Comparison of ENCODE assay signal across 26 cellular contexts in the genomic region with DNA sequence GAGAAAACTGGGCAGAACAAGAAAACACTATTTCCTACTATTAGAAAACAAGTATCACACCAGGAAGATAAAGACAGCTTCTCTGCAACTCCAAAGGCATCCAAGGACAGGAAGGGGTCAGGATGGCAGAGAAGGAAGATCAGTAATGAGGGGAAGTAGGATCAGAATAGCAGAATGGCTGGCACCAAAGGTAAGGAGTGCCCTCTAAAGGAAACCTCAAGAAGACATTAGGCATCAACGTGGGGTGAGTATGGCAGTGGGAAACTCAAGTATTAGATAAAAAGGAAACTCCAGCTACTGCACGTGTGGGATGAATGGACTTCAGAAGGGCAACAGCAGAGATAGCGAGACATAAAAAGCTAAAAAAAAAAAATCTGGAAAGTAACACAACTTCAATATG. TPM values are rescaled to one million over a fixed set of nuclear protein-coding genes. Genes with fewer than 3 reads are reported as not detected.
DNase-seq lines count a peak whose midpoint lies in the region; TF ChIP-seq lines count a peak whose summit lies in the region.
"Had no signal": no experiment of that assay in that cellular context is flagged by ENCODE, and none has a peak within 500 bp of the region (broad histone marks: within the 10 kb centered on the region; RNA-seq: fewer than 3 reads in every experiment).

No MANE protein-coding gene starts in this region.

- H3K4me3 Mint-ChIP-seq in glutamatergic neuron (ENCODE audit: unreplicated experiment): no peak overlapping the region
- H3K4me3 Mint-ChIP-seq in CD4-positive, alpha-beta memory T cell: no peak overlapping the region
- H3K4me3 Mint-ChIP-seq: activated CD8-positive, alpha-beta memory T cell treated with anti-CD3 and anti-CD28 coated beads, Interleukin-2, amount 10 ng/mL, durations not matched to agents 7 days and 5 days; activated naive CD8-positive, alpha-beta T cell; central memory CD8-positive, alpha-beta T cell; memory B cell; T-helper 2 cell treated with Interferon-gamma antibody and Interleukin-4, amounts not matched to agents 5 μg/mL and 100 μg/mL, for 36 hours had no signal

- H3K4me3 ChIP-seq in A673 (ENCODE audit: low read depth, low read length, poor library complexity, severe bottlenecking): no peak overlapping the region
- no peak overlapping the region for H3K4me3 ChIP-seq in CD4-positive, alpha-beta memory T cell (ENCODE audit: low read length in 2 of 2)
- H3K4me3 ChIP-seq: BLaER1, heart left ventricle, upper lobe of right lung had no signal

- intact Hi-C loops in A673 (cut with micrococcal nuclease; ENCODE audit: unreplicated experiment): no loop called here
- intact Hi-C loops in CD4-positive, alpha-beta memory T cell (cut with micrococcal nuclease): no loop called here

- H3K36me3 ChIP-seq in A673 (ENCODE audit: insufficient read depth, low read length, poor library complexity, severe bottlenecking): no peaks in the 10 kb centered on the region
- no peaks in the 10 kb centered on the region for H3K36me3 ChIP-seq in CD4-positive, alpha-beta memory T cell (ENCODE audit: insufficient read depth, low read length)
- H3K36me3 ChIP-seq: upper lobe of right lung had no signal

- no peaks in the 10 kb centered on the region for H3K27me3 Mint-ChIP-seq in glutamatergic neuron (ENCODE audit: unreplicated experiment)
- H3K27me3 Mint-ChIP-seq in CD4-positive, alpha-beta memory T cell: no peaks in the 10 kb centered on the region
- H3K27me3 Mint-ChIP-seq: activated CD8-positive, alpha-beta memory T cell treated with anti-CD3 and anti-CD28 coated beads, Interleukin-2, amount 10 ng/mL, durations not matched to agents 7 days and 5 days; activated naive CD8-positive, alpha-beta T cell; central memory CD8-positive, alpha-beta T cell; memory B cell had no signal

- no peaks in the 10 kb centered on the region for H3K36me3 Mint-ChIP-seq in glutamatergic neuron (ENCODE audit: unreplicated experiment)
- H3K36me3 Mint-ChIP-seq in CD4-positive, alpha-beta memory T cell: peaks cover 0 to 8% of the 10 kb centered on the region in 2 donors
- H3K36me3 Mint-ChIP-seq: activated naive CD8-positive, alpha-beta T cell had no signal

- H3K9me3 ChIP-seq in A673 (ENCODE audit: low read depth, low read length, poor library complexity, severe bottlenecking): no peaks in the 10 kb centered on the region
- H3K9me3 ChIP-seq in CD4-positive, alpha-beta memory T cell (ENCODE audit: control insufficient read depth in 1 of 2, low read length in 2 of 2): no peaks in the 10 kb centered on the region
- H3K9me3 ChIP-seq: BLaER1, heart left ventricle, upper lobe of right lung had no signal

- in situ Hi-C loops in SK-MEL-5 (cut with HindIII; ENCODE audit: low pct_unique_long_range_greater_than_20kb, low sequenced_read_pairs): no loop called here

- no TSS peak for BruUV-seq in A673 (replicated peaks; lab: Mats Ljungman, UMichigan)

- no peak for DNase-seq in A673 (ENCODE audit: low spot score)
- no peak for DNase-seq in GM10266 (ENCODE audit: extremely low spot score)
- DNase-seq in SK-MEL-5 (ENCODE audit: low read depth, low spot score): peak; percentile 35
- DNase-seq in epithelial cell of prostate (ENCODE audit: low read depth, low spot score): no peak
- DNase-seq in NOMO-1 (lab: John Stamatoyannopoulos, UW; ENCODE audit: unreplicated experiment in 2 of 2): no peak
- DNase-seq in glutamatergic neuron: no peak
- DNase-seq in stimulated activated CD4-positive, alpha-beta T cell treated with anti-CD3 and anti-CD28 coated beads, Interleukin-4, amount 100 ng/mL, for 1 hour: no peak
- DNase-seq in CD4-positive, alpha-beta memory T cell: no peak
- DNase-seq: ACHN; activated CD4-positive, alpha-beta T cell treated with anti-CD3 and anti-CD28 coated beads, Interleukin-2, amount 50 U/mL, for 1 hour; activated CD8-positive, alpha-beta memory T cell treated with anti-CD3 and anti-CD28 coated beads, Interleukin-2, amount 10 ng/mL, durations not matched to agents 7 days and 5 days; aorta; H7; heart left ventricle; Kasumi-1; NCI-H1694 treated with DMSO at 0.1 percent for 48 hours; NCI-H2171 treated with DMSO at 0.1 percent for 48 hours; NCI-H524 treated with DMSO at 0.1 percent for 48 hours; upper lobe of right lung had no signal

- H3K27ac Mint-ChIP-seq in glutamatergic neuron (ENCODE audit: unreplicated experiment): no peak overlapping the region
- peak overlapping the region in 3 of 7 donors; percentile 15 to 28 (median 19) for H3K27ac Mint-ChIP-seq in CD4-positive, alpha-beta memory T cell
- H3K27ac Mint-ChIP-seq: activated naive CD8-positive, alpha-beta T cell; activated T-helper 2 cell treated with anti-CD3 and anti-CD28 coated beads, Interferon-gamma antibody, Interleukin-2, Interleukin-4, amounts not matched to agents 10 μg/mL and 5 μg/mL and 100 μg/mL, durations not matched to agents 14 hours and 24 hours and 36 hours; memory B cell; T-helper 2 cell treated with Interferon-gamma antibody and Interleukin-4, amounts not matched to agents 5 μg/mL and 100 μg/mL, for 36 hours had no signal

- H3K27ac ChIP-seq in A673 (ENCODE audit: low read depth, low read length, poor library complexity, severe bottlenecking): no peak overlapping the region
- peak overlapping the region; percentile 91 for H3K27ac ChIP-seq in epithelial cell of prostate
- H3K27ac ChIP-seq in CD4-positive, alpha-beta memory T cell (ENCODE audit: low read depth, low read length): no peak overlapping the region
- H3K27ac ChIP-seq: BLaER1, heart left ventricle, upper lobe of right lung, VCaP had no signal

- no peaks in the 10 kb centered on the region for H3K4me1 Mint-ChIP-seq in glutamatergic neuron (ENCODE audit: low read depth, unreplicated experiment)
- H3K4me1 Mint-ChIP-seq in CD4-positive, alpha-beta memory T cell: peaks cover 32 to 65% (median 48%) of the 10 kb centered on the region in 4 donors

- 0 out of 2 replicates have a peak, but pooled peaks have one; percentile 18 for TF ChIP-seq CTCF in A673 (conservative IDR thresholded peaks at IDR 0.05; ENCODE audit: low read depth, low read length)
- TF ChIP-seq CTCF in GM10266 (IDR thresholded peaks at IDR 0.05; ENCODE audit: control insufficient read depth, insufficient read depth, low read depth, missing control alignments): peak; percentile 2
- no peak for TF ChIP-seq CTCF in glutamatergic neuron (IDR thresholded peaks at IDR 0.05; ENCODE audit: partially characterized antibody, unreplicated experiment)

- CTCF ChIA-PET in A673 (lab: Charles Lee): no interaction called here
- CTCF ChIA-PET in CD4-positive, alpha-beta memory T cell (lab: Charles Lee; ENCODE audit: partially characterized antibody): interaction anchor here (1.6 kb wide), 1 partner anchor 9 kb away, joined by 4 read pairs; no protein-coding TSS in a partner anchor

- H3K9me3 Mint-ChIP-seq in glutamatergic neuron (ENCODE audit: unreplicated experiment): no peaks in the 10 kb centered on the region
- peaks cover 0 to 2% (median 0%) of the 10 kb centered on the region in 8 donors for H3K9me3 Mint-ChIP-seq in CD4-positive, alpha-beta memory T cell
- H3K9me3 Mint-ChIP-seq: activated T-helper 2 cell treated with anti-CD3 and anti-CD28 coated beads, Interferon-gamma antibody, Interleukin-2, Interleukin-4, amounts not matched to agents 10 μg/mL and 5 μg/mL and 100 μg/mL, durations not matched to agents 14 hours and 24 hours and 36 hours; central memory CD8-positive, alpha-beta T cell; memory B cell; T-helper 2 cell treated with Interferon-gamma antibody and Interleukin-4, amounts not matched to agents 5 μg/mL and 100 μg/mL, for 36 hours had no signal

- POLR2A ChIA-PET in A673 (lab: Charles Lee; ENCODE audit: low non-redundant PET): no interaction called here
- POLR2A ChIA-PET in CD4-positive, alpha-beta memory T cell (lab: Charles Lee; ENCODE audit: partially characterized antibody): no interaction called here

- H3K4me1 ChIP-seq in A673 (ENCODE audit: insufficient read depth, low read length, poor library complexity, severe bottlenecking): peaks cover 8% of the 10 kb centered on the region
- peaks cover 17% of the 10 kb centered on the region for H3K4me1 ChIP-seq in CD4-positive, alpha-beta memory T cell (ENCODE audit: insufficient read depth, low read length)
- H3K4me1 ChIP-seq: upper lobe of right lung had no signal

- H3K27me3 ChIP-seq in A673 (replicated peaks; ENCODE audit: insufficient read depth, low read depth, low read length, poor library complexity): no peaks in the 10 kb centered on the region
- no peaks in the 10 kb centered on the region for H3K27me3 ChIP-seq in CD4-positive, alpha-beta memory T cell (ENCODE audit: insufficient read depth, low read length)
- H3K27me3 ChIP-seq: BLaER1, heart left ventricle, upper lobe of right lung had no signal

RNA-seq across cellular contexts. Expression of gene HDLBP, which starts 25.9 kb away (rescaled TPM):
- total RNA-seq in A673 (2021): 510 and 581 TPM in 2 replicates
- 582 and 592 TPM in 2 replicates for total RNA-seq in SK-MEL-5 (2014; rRNA removed; shearing (Covaris generic))
- polyA plus RNA-seq in SK-MEL-5 (2015; cell fraction: cytosol; rRNA removed): 467 and 555 TPM in 2 replicates
- 293 and 332 TPM in 2 replicates for polyA plus RNA-seq in SK-MEL-5 (2015; cell fraction: nucleus; rRNA removed)
- total RNA-seq in glutamatergic neuron (ENCODE audit: unreplicated experiment): 216 TPM
- 100 to 1,000 TPM; 166 to 183 TPM for total RNA-seq in CD4-positive, alpha-beta memory T cell
- 10 to 100 TPM; 24.7 to 82.3 TPM for polyA plus RNA-seq in CD4-positive, alpha-beta memory T cell

RNA-seq across cellular contexts. Expression of gene SEPTIN2, which starts 26.1 kb away (rescaled TPM):
- total RNA-seq in A673 (2021) (342 and 360 TPM in 2 replicates), glutamatergic neuron (ENCODE audit: unreplicated experiment) (302 TPM)
- total RNA-seq in SK-MEL-5 (2014; rRNA removed; shearing (Covaris generic)): 261 and 268 TPM in 2 replicates
- polyA plus RNA-seq in SK-MEL-5 (2015; cell fraction: cytosol; rRNA removed): 227 and 278 TPM in 2 replicates
- polyA plus RNA-seq in SK-MEL-5 (2015; cell fraction: nucleus; rRNA removed): 361 and 393 TPM in 2 replicates
- 100 to 1,000 TPM; 332 to 362 TPM for total RNA-seq in CD4-positive, alpha-beta memory T cell
- 100 to 1,000 TPM; 187 to 249 TPM for polyA plus RNA-seq in CD4-positive, alpha-beta memory T cell
